ENCODE assay signal across 9 cellular contexts in the genomic region with DNA sequence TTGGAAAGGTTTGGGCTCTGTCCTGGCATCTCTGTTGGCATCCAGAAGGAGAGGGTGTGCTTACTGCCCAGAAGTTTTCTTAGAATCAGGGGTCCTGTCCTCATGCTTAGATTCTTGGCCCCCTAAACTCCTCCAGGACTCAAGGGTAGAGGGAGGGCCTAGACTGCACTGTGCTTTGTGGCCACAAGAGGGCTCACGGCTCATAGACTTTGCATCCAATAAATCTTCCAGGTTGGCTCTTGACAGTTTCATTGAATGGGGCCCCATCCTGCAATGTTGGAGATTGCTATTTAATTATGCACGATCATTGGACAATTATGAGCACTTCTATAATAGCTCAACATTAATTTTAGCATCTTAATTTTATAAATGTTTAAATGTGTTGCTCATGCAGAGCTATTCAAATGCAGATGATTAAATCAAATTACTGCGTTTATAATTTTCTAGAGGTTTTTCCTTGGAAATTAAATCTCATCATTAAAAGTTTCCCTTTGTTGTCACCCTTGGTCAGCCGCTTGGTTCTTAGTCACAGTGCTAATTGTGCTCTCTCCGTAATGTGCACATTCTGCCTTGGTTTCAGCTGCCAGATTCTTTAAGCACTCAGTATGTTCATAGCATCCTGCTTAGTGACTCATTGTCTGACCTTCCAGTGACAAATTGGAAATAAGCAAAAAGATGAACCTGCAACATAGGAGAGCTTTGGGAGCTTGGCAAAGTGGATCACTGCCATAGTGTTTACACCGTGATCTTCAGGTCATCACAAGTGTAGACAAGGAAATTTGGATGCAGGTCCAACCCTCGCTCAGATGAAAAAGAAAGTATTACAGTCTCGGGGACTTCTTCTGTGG. TPM values are rescaled to one million over a fixed set of nuclear protein-coding genes. Genes with fewer than 3 reads are reported as not detected.
A peak's percentile ranks its signal among the peaks of the same experiment; 100 is the strongest.
DNase-seq lines count a peak whose midpoint lies in the region; ATAC-seq and TF ChIP-seq lines count a peak whose summit lies in the region.
"Had no signal": no experiment of that assay in that cellular context is flagged by ENCODE, and none has a peak within 500 bp of the region (broad histone marks: within the 10 kb centered on the region; RNA-seq: fewer than 3 reads in every experiment).

No MANE protein-coding gene starts in this region.

- H3K4me1 ChIP-seq in mucosa of descending colon (ENCODE audit: low read depth) = no peaks in the 10 kb centered on the region

- H3K9me3 ChIP-seq in mucosa of descending colon = no peaks in the 10 kb centered on the region

- H3K36me3 ChIP-seq in mucosa of descending colon (ENCODE audit: low read depth) = no peaks in the 10 kb centered on the region

- CTCF ChIA-PET in GM10248 (lab: Yijun Ruan, JAX) = interaction anchor here (0.6 to 3.7 kb wide), 26 partner anchors 8 to 1553 kb away, joined by 3 to 58 read pairs (median 4); no protein-coding TSS in a partner anchor

- peak; percentile 62 for DNase-seq in AG20443 (ENCODE audit: low spot score)
- DNase-seq in GM10248 (ENCODE audit: extremely low spot score) = peak; percentile 59
- peak; percentile 87 for DNase-seq in RPMI7951 (ENCODE audit: low read depth)
- DNase-seq in ecto neural progenitor cell (ENCODE audit: low spot score) = peak; percentile 55
- DNase-seq in mucosa of descending colon = peak in 2 of 3 donors; percentile 52 to 67
- DNase-seq in effector CD4-positive, alpha-beta T cell = no peak
- DNase-seq: naive B cell had no signal

- TF ChIP-seq CTCF in GM10248 (IDR thresholded peaks at IDR 0.05; ENCODE audit: control extremely low read depth, extremely low read depth, low read depth, missing control alignments) = peak; percentile 97
- TF ChIP-seq CTCF in mucosa of descending colon (IDR thresholded peaks at IDR 0.05) = peak; percentile 70

- POLR2A ChIA-PET in GM10248 (lab: Yijun Ruan, JAX) = no interaction called here

- intact Hi-C loops in mucosa of descending colon (cut with DNase I, micrococcal nuclease) = no loop called here

- no peak overlapping the region for H3K4me3 ChIP-seq in mucosa of descending colon

- ATAC-seq in HG03280 (IDR thresholded peaks at IDR 0.05; ENCODE audit: unreplicated experiment) (peak; percentile 51), mucosa of descending colon (peak; percentile 85), HG03439 (IDR thresholded peaks at IDR 0.05; ENCODE audit: unreplicated experiment) (no peak)

RNA-seq across cellular contexts. Expression of gene PLPP4, which starts 33.5 kb away (rescaled TPM):
- total RNA-seq in RPMI7951 (2014; rRNA removed; shearing (Covaris generic)) = 15.4 and 16.4 TPM in 2 replicates
- total RNA-seq in mucosa of descending colon = 1 to 10 TPM in 1 of 3 donors, not detected in 2; 2.6 TPM
